In genomic region chr4:61200991-61201526, GRCh38 we compare ENCODE assay signal across 9 cellular contexts. TPM values are rescaled to one million over a fixed set of nuclear protein-coding genes. Genes with fewer than 3 reads are reported as not detected.
DNase-seq lines count a peak whose midpoint lies in the region; ATAC-seq, FAIRE-seq and TF ChIP-seq lines count a peak whose summit lies in the region.
"Had no signal": no experiment of that assay in that cellular context is flagged by ENCODE, and none has a peak within 500 bp of the region (broad histone marks: within the 10 kb centered on the region; RNA-seq: fewer than 3 reads in every experiment).

No MANE protein-coding gene starts in this region.

- in situ Hi-C loops in IMR-90 (cut with MboI; ENCODE audit: low sequenced_read_pairs): no loop called here
- in situ Hi-C loops in HepG2 (cut with HindIII; ENCODE audit: extremely low pct_ligation_motif_present, low pct_unique_long_range_greater_than_20kb): no loop called here

- ATAC-seq in IMR-90 (ENCODE audit: low read depth): peak; percentile 36
- ATAC-seq in HepG2: peak; percentile 53

- peaks cover 35% of the 10 kb centered on the region for H3K4me1 Mint-ChIP-seq in chondrocyte (ENCODE audit: low read depth)

- H3K4me1 ChIP-seq in A673 (ENCODE audit: insufficient read depth, low read length, poor library complexity, severe bottlenecking): no peaks in the 10 kb centered on the region
- H3K4me1 ChIP-seq in IMR-90 (ENCODE audit: control insufficient read depth, insufficient read depth, low read length): no peaks in the 10 kb centered on the region
- no peaks in the 10 kb centered on the region for H3K4me1 ChIP-seq in HepG2 (ENCODE audit: insufficient read depth, low read length)
- H3K4me1 ChIP-seq in thymus (ENCODE audit: control insufficient read depth, insufficient read depth, low read length): no peaks in the 10 kb centered on the region

- POLR2A ChIA-PET in A673 (lab: Charles Lee; ENCODE audit: low non-redundant PET): no interaction called here
- POLR2A ChIA-PET in IMR-90 (lab: Charles Lee; ENCODE audit: unreplicated experiment): interaction anchor here (0.6 kb wide), 1 partner anchor 243 kb away, joined by 7 read pairs; no protein-coding TSS in a partner anchor
- POLR2A ChIA-PET in HepG2 (lab: Yijun Ruan, JAX): no interaction called here

- no peak overlapping the region for H2BK20ac ChIP-seq in IMR-90 (ENCODE audit: low read depth, low read length)

- no peak overlapping the region for H3K56ac ChIP-seq in IMR-90 (ENCODE audit: extremely low read depth, insufficient read depth, low read length)

- H3K9ac ChIP-seq in IMR-90 (ENCODE audit: low read depth, low read length): no peak overlapping the region
- no peak overlapping the region for H3K9ac ChIP-seq in HepG2 (ENCODE audit: insufficient read depth, low read depth, low read length)

- peak overlapping the region; percentile 100 for H3K4me3 Mint-ChIP-seq in chondrocyte (ENCODE audit: unreplicated experiment)

- no peak overlapping the region for H2BK5ac ChIP-seq in IMR-90 (ENCODE audit: low read depth, low read length, poor library complexity, severe bottlenecking)

- H3K9me3 ChIP-seq in A673 (ENCODE audit: low read depth, low read length, poor library complexity, severe bottlenecking) (no peaks in the 10 kb centered on the region), IMR-90 (ENCODE audit: control insufficient read depth, insufficient read depth, low read length) (no peaks in the 10 kb centered on the region), HepG2 (ENCODE audit: low read length) (no peaks in the 10 kb centered on the region), thymus (ENCODE audit: control insufficient read depth) (no peaks in the 10 kb centered on the region)

- TF ChIP-seq RAD21 in IMR-90 (IDR thresholded peaks at IDR 0.05; ENCODE audit: low read length): no peak
- no peak for TF ChIP-seq RAD21 in HepG2 (CRISPR knock-in tag; IDR thresholded peaks at IDR 0.05)

- H3K36me3 Mint-ChIP-seq in chondrocyte (ENCODE audit: low read depth): peaks cover 1% of the 10 kb centered on the region

- no peak overlapping the region; the same call in 1 of the 2 replicates for H3K23ac ChIP-seq in IMR-90 (ENCODE audit: low read depth, low read length)

- no peak overlapping the region for H2AK5ac ChIP-seq in IMR-90 (ENCODE audit: low read depth, low read length)

- no peak for FAIRE-seq in HepG2 (lab: Jason Lieb, UNC)

- H3K27me3 ChIP-seq in A673 (replicated peaks; ENCODE audit: insufficient read depth, low read depth, low read length, poor library complexity): peaks cover 57% of the 10 kb centered on the region
- peaks cover 33% of the 10 kb centered on the region for H3K27me3 ChIP-seq in IMR-90 (ENCODE audit: control insufficient read depth, insufficient read depth, low read length)
- H3K27me3 ChIP-seq in HepG2 (ENCODE audit: control insufficient read depth in 1 of 2, insufficient read depth in 2 of 2, low read length in 2 of 2): peaks cover 8 to 36% of the 10 kb centered on the region in 2 experiments; a peak in 4 of 5 replicates
- H3K27me3 ChIP-seq in thymus (ENCODE audit: control insufficient read depth, insufficient read depth): peaks cover 38% of the 10 kb centered on the region

- H4K20me1 ChIP-seq in IMR-90 (ENCODE audit: insufficient read depth, low read length): no peaks in the 10 kb centered on the region
- no peaks in the 10 kb centered on the region for H4K20me1 ChIP-seq in HepG2 (ENCODE audit: insufficient read depth, low read length)

- TF ChIP-seq EP300 in HepG2 (IDR thresholded peaks at IDR 0.05; ENCODE audit: low read depth in 2 of 2, low read length in 2 of 2): no peak
- no peak for TF ChIP-seq EP300 in HepG2 (CRISPR knock-in tag; IDR thresholded peaks at IDR 0.05; ENCODE audit: borderline replicate concordance)

- dilution Hi-C loops in IMR-90 (cut with HindIII; ENCODE audit: low sequenced_read_pairs, unreplicated experiment): no loop called here

- H2AFZ ChIP-seq in IMR-90 (replicated peaks; ENCODE audit: low read length, poor library complexity) (peak overlapping the region; percentile 78), HepG2 (ENCODE audit: low read length) (no peak overlapping the region)

- no peaks in the 10 kb centered on the region for H3K9me1 ChIP-seq in IMR-90 (ENCODE audit: insufficient read depth, low read length)

- no peak overlapping the region for H2BK15ac ChIP-seq in IMR-90 (ENCODE audit: low read depth, low read length)

- no peaks in the 10 kb centered on the region for H3K9me3 Mint-ChIP-seq in chondrocyte (ENCODE audit: low read depth)

- H3K4me2 ChIP-seq in IMR-90 (ENCODE audit: low read depth, low read length): peak overlapping the region; percentile 89
- 0 out of 2 replicates have a peak overlapping the region, but pooled peaks have one; percentile 39 for H3K4me2 ChIP-seq in HepG2 (ENCODE audit: low read depth, low read length)

- intact Hi-C loops in A673 (cut with micrococcal nuclease; ENCODE audit: unreplicated experiment) (no loop called here), IMR-90 (cut with micrococcal nuclease) (no loop called here), HepG2 (cut with micrococcal nuclease; ENCODE audit: unreplicated experiment) (no loop called here)

- DNase-seq in A673 (ENCODE audit: low spot score) (no peak), IMR-90 (no peak), chondrocyte (ENCODE audit: low spot score) (no peak), HepG2 (ENCODE audit: low spot score) (no peak), foreskin melanocyte (no peak), HUDEP-2 (lab: John Stamatoyannopoulos, UW; ENCODE audit: unreplicated experiment in 76 of 76) (no peak)
- DNase-seq in effector CD4-positive, alpha-beta T cell: no peak

- H3K79me2 ChIP-seq in HepG2 (ENCODE audit: insufficient read depth, low read length): no peaks in the 10 kb centered on the region

- H3K27ac ChIP-seq in A673 (ENCODE audit: low read depth, low read length, poor library complexity, severe bottlenecking) (no peak overlapping the region), IMR-90 (ENCODE audit: insufficient read depth, low read length) (no peak overlapping the region; the same call in 1 of the 2 replicates), HepG2 (ENCODE audit: extremely low read length, insufficient read depth, low read length) (no peak overlapping the region), thymus (ENCODE audit: low read depth) (no peak overlapping the region)

- no peaks in the 10 kb centered on the region for H3K36me3 ChIP-seq in A673 (ENCODE audit: insufficient read depth, low read length, poor library complexity, severe bottlenecking)
- H3K36me3 ChIP-seq in IMR-90 (ENCODE audit: control insufficient read depth, insufficient read depth, low read length): no peaks in the 10 kb centered on the region
- no peaks in the 10 kb centered on the region for H3K36me3 ChIP-seq in HepG2 (replicated peaks in 1 of 2; ENCODE audit: control insufficient read depth in 1 of 2, insufficient read depth in 2 of 2, low read length in 2 of 2)
- H3K36me3 ChIP-seq in thymus (ENCODE audit: control insufficient read depth, insufficient read depth): no peaks in the 10 kb centered on the region

- H3K14ac ChIP-seq in IMR-90 (replicated peaks; ENCODE audit: low read depth, low read length): no peak overlapping the region

- TF ChIP-seq CTCF in A673 (conservative IDR thresholded peaks at IDR 0.05; ENCODE audit: low read depth, low read length) (no peak), IMR-90 (conservative IDR thresholded peaks at IDR 0.05; ENCODE audit: low read depth, low read length) (no peak), chondrocyte (IDR thresholded peaks at IDR 0.05) (no peak), HepG2 (CRISPR knock-in tag; IDR thresholded peaks at IDR 0.05) (no peak)

- CTCF ChIA-PET in A673 (lab: Charles Lee) (no interaction called here), IMR-90 (lab: Yijun Ruan, JAX) (no interaction called here), HepG2 (lab: Yijun Ruan, JAX; ENCODE audit: low intra/inter-chr PET ratio, low total read pairs) (no interaction called here)

- H4K8ac ChIP-seq in IMR-90 (ENCODE audit: low read depth in 2 of 2, low read length in 2 of 2): no peak overlapping the region

- TF ChIP-seq POLR2A in IMR-90 (IDR thresholded peaks at IDR 0.05; ENCODE audit: low read depth, low read length) (no peak), HepG2 (IDR thresholded peaks at IDR 0.05; ENCODE audit: insufficient read depth in 1 of 2, low read depth in 2 of 2, low read length in 2 of 2) (no peak)

- peak overlapping the region; percentile 81 for H3K27ac Mint-ChIP-seq in chondrocyte (ENCODE audit: unreplicated experiment)

- H2AK9ac ChIP-seq in IMR-90 (replicated peaks; ENCODE audit: low read depth, low read length, poor library complexity): no peak overlapping the region

- H3K79me1 ChIP-seq in IMR-90 (ENCODE audit: low read depth in 1 of 2, low read length in 2 of 2): no peaks in the 10 kb centered on the region

- H2BK120ac ChIP-seq in IMR-90 (ENCODE audit: low read depth, low read length): no peak overlapping the region

- peaks cover 13% of the 10 kb centered on the region for H3K27me3 Mint-ChIP-seq in chondrocyte (ENCODE audit: low read depth)

- BruUV-seq in A673 (replicated peaks; lab: Mats Ljungman, UMichigan) (no TSS peak), IMR-90 (replicated peaks; lab: Mats Ljungman, UMichigan) (no TSS peak), HepG2 (replicated peaks; lab: Mats Ljungman, UMichigan) (no TSS peak)

- H3K4ac ChIP-seq in IMR-90 (ENCODE audit: low read depth, low read length): 0 out of 2 replicates have a peak overlapping the region, but pooled peaks have one; percentile 2

- no peak overlapping the region for H4K91ac ChIP-seq in IMR-90 (ENCODE audit: insufficient read depth, low read depth, low read length)

- no peak overlapping the region for H4K5ac ChIP-seq in IMR-90 (ENCODE audit: low read depth, low read length)

- no peak overlapping the region for H3K18ac ChIP-seq in IMR-90 (ENCODE audit: low read depth, low read length)

- WGBS in IMR-90 (ENCODE audit: extremely low coverage in 2 of 2, insufficient read length in 1 of 2), 2 experiments: no CpG with 5 or more reads among the region's 31 CpGs
- 14% methylated on average over 26 of the region's 31 CpGs for WGBS in HepG2 (ENCODE audit: low lambda C conversion rate)
- 2% methylated on average over 31 of the region's 31 CpGs for WGBS in thymus

- peak overlapping the region; percentile 31 for H3K4me3 ChIP-seq in A673 (ENCODE audit: low read depth, low read length, poor library complexity, severe bottlenecking)
- peak overlapping the region; percentile 62 for H3K4me3 ChIP-seq in IMR-90 (ENCODE audit: insufficient read depth, low read depth, low read length)
- peak overlapping the region in 1 of 3 experiments; percentile 37; a peak in 1 of 6 replicates for H3K4me3 ChIP-seq in HepG2 (replicated peaks in 1 of 3; ENCODE audit: insufficient read depth in 1 of 3, low read depth in 2 of 3, low read length in 3 of 3)
- H3K4me3 ChIP-seq in thymus (ENCODE audit: low read length): peak overlapping the region; percentile 39

RNA-seq across cellular contexts. Expression of gene ADGRL3, which starts 0.9 kb away (rescaled TPM):
- not detected in 2 replicates for total RNA-seq in A673 (2021)
- total RNA-seq in IMR-90 (2012; rRNA removed): 2.2 and 2.5 TPM in 2 replicates
- 0.46 TPM in 2 replicates for polyA plus RNA-seq in IMR-90 (2012; rRNA removed)
- 0.05 and 0.08 TPM in 2 replicates for polyA plus RNA-seq in IMR-90 (2012; cell fraction: cytosol; rRNA removed)
- polyA plus RNA-seq in IMR-90 (2012; cell fraction: nucleus; rRNA removed; ENCODE audit: low replicate concordance): 0.04 and 0.26 TPM in 2 replicates
- total RNA-seq in chondrocyte: 10.0 to 19.6 TPM (median 11.6 TPM) in 3 replicates
- total RNA-seq in HepG2 (2016; rRNA removed; fragmentation: Illumina TruSeq; extraction: Trizol): 0.04 TPM in 2 replicates
- total RNA-seq in HepG2 (2016; cell fraction: cytosol; rRNA removed; fragmentation: Illumina TruSeq; extraction: Trizol; ENCODE audit: low read depth): not detected in 2 replicates
- 0.04 TPM in 2 replicates for total RNA-seq in HepG2 (2016; cell fraction: insoluble cytoplasmic fraction; rRNA removed; fragmentation: Illumina TruSeq; extraction: Trizol)
- not detected in 2 replicates for total RNA-seq in HepG2 (2016; cell fraction: membrane; rRNA removed; fragmentation: Illumina TruSeq; extraction: Trizol)
- 0.06 TPM in 1 of 2 replicates, not detected in the other for total RNA-seq in HepG2 (2016; cell fraction: nucleus; rRNA removed; fragmentation: Illumina TruSeq; extraction: Trizol)
- polyA plus RNA-seq in HepG2 (2011; rRNA removed): 0.03 and 0.05 TPM in 2 replicates
- polyA plus RNA-seq in HepG2 (2011; cell fraction: cytosol; rRNA removed): 0.03 TPM in 1 of 2 replicates, not detected in the other
- polyA plus RNA-seq in HepG2 (2011; cell fraction: nucleus; rRNA removed): not detected in 2 replicates
- polyA plus RNA-seq in HepG2 (2012): not detected in 2 replicates
- polyA plus RNA-seq in HepG2 (2016; cell fraction: cytosol; fragmentation: Illumina TruSeq; extraction: Trizol; ENCODE audit: low read depth): not detected in 2 replicates
- 0.07 TPM in 1 of 2 replicates, not detected in the other for polyA plus RNA-seq in HepG2 (2016; cell fraction: insoluble cytoplasmic fraction; fragmentation: Illumina TruSeq; extraction: Trizol; ENCODE audit: low read depth)
- polyA plus RNA-seq in HepG2 (2016; cell fraction: membrane; fragmentation: Illumina TruSeq; extraction: Trizol; ENCODE audit: low read depth): not detected in 2 replicates
- 0.11 TPM in 1 of 2 replicates, not detected in the other for polyA plus RNA-seq in HepG2 (2016; cell fraction: nucleus; fragmentation: Illumina TruSeq; extraction: Trizol; ENCODE audit: insufficient read depth, low read depth)
- 0.12 TPM in 1 of 2 replicates, not detected in the other for polyA minus RNA-seq in HepG2 (2011; rRNA and poly(A)+ RNA removed; ENCODE audit: low replicate concordance)
- not detected in 2 replicates for polyA minus RNA-seq in HepG2 (2011; cell fraction: cytosol; rRNA and poly(A)+ RNA removed)
- polyA minus RNA-seq in HepG2 (2011; cell fraction: nucleus; rRNA and poly(A)+ RNA removed): 0.13 and 0.25 TPM in 2 replicates
- polyA plus RNA-seq in thymus: 0.82 TPM
- total RNA-seq: T-helper 1 cell treated with Interleukin-12 subunit alpha and Interleukin-12 subunit beta and Interleukin-4 antibody, amounts not matched to agents 30 ng/mL and 1 ng/mL, for 36 hours had no signal
